ENCODE assay signal across 21 cellular contexts in the genomic region with DNA sequence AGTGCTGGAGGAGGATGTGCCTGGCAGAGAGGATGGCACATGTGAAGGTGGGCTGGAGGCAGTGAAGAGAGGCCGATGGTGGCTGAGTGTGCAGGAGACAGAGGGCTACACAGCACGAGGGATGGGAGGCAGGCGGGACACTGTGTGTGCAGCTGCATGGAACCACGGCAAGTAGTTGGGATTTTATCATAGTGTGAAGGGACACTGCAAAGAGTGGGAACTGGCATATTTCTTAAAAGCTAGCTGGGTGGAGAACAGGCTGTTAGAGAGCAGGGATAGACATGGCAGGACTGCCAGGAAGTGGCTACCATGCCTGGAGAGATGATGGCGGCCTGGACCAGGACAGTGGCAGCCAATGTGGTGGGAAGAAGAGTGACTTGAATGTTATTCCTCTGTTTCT.
"Had no signal": no experiment of that assay in that cellular context is flagged by ENCODE, and none has a peak within 500 bp of the region (broad histone marks: within the 10 kb centered on the region; RNA-seq: fewer than 3 reads in every experiment).

No MANE protein-coding gene starts in this region.

- H3K9me3 Mint-ChIP-seq: activated CD4-positive, alpha-beta memory T cell treated with anti-CD3 and anti-CD28 coated beads, Interleukin-2, amount 10 ng/mL, durations not matched to agents 7 days and 5 days; activated CD4-positive, alpha-beta T cell treated with anti-CD3 and anti-CD28 coated beads, Interleukin-2, amount 10 ng/mL, durations not matched to agents 24 days and 14 days; central memory CD8-positive, alpha-beta T cell had no signal

- DNase-seq: activated CD4-positive, alpha-beta memory T cell treated with anti-CD3 and anti-CD28 coated beads, Interleukin-2, amount 10 ng/mL, durations not matched to agents 7 days and 5 days; activated CD4-positive, alpha-beta T cell treated with anti-CD3 and anti-CD28 coated beads, Interleukin-2, amount 10 ng/mL, durations not matched to agents 24 days and 14 days; activated CD4-positive, CD25-positive, alpha-beta regulatory T cell treated with anti-CD3 and anti-CD28 coated beads, Interleukin-2, amount 50 U/mL, for 72 hours; activated gamma-delta T cell; anterior cingulate cortex; effector CD8-positive, alpha-beta T cell; esophagus squamous epithelium; foreskin melanocyte; heart right ventricle; naive B cell; nucleus accumbens; stimulated activated naive CD4-positive, alpha-beta T cell; T-helper 2 cell; testis; uterus had no signal

- H3K4me3 ChIP-seq: esophagus squamous epithelium, heart right ventricle, right atrium auricular region, testis, uterus had no signal

- H3K27ac ChIP-seq: epithelial cell of prostate, esophagus squamous epithelium, heart right ventricle, right atrium auricular region, testis, uterus had no signal

- H3K27me3 Mint-ChIP-seq: activated CD4-positive, alpha-beta T cell treated with anti-CD3 and anti-CD28 coated beads, Interleukin-2, amount 10 ng/mL, durations not matched to agents 24 days and 14 days had no signal

- H3K4me1 ChIP-seq: heart right ventricle, right atrium auricular region, uterus had no signal

- H3K9me3 ChIP-seq: esophagus squamous epithelium, right atrium auricular region, testis, uterus had no signal

- H3K27me3 ChIP-seq: esophagus squamous epithelium, heart right ventricle, right atrium auricular region, testis, uterus had no signal

- H3K4me3 Mint-ChIP-seq: activated CD4-positive, alpha-beta memory T cell treated with anti-CD3 and anti-CD28 coated beads, Interleukin-2, amount 10 ng/mL, durations not matched to agents 7 days and 5 days; activated CD4-positive, alpha-beta T cell treated with anti-CD3 and anti-CD28 coated beads, Interleukin-2, amount 10 ng/mL, durations not matched to agents 24 days and 14 days; central memory CD8-positive, alpha-beta T cell; mesothelial cell of epicardium; naive B cell had no signal

- H3K27ac Mint-ChIP-seq: activated CD4-positive, alpha-beta memory T cell treated with anti-CD3 and anti-CD28 coated beads, Interleukin-2, amount 10 ng/mL, durations not matched to agents 7 days and 5 days; activated CD4-positive, alpha-beta T cell treated with anti-CD3 and anti-CD28 coated beads, Interleukin-2, amount 10 ng/mL, durations not matched to agents 24 days and 14 days; mesothelial cell of epicardium; naive B cell had no signal

- H3K36me3 ChIP-seq: heart right ventricle, right atrium auricular region, uterus had no signal

- H3K4me1 Mint-ChIP-seq: mesothelial cell of epicardium, naive B cell had no signal

- FAIRE-seq: bronchial epithelial cell, endometrium had no signal
